ENCODE assay signal across 8 cellular contexts in the genomic region with DNA sequence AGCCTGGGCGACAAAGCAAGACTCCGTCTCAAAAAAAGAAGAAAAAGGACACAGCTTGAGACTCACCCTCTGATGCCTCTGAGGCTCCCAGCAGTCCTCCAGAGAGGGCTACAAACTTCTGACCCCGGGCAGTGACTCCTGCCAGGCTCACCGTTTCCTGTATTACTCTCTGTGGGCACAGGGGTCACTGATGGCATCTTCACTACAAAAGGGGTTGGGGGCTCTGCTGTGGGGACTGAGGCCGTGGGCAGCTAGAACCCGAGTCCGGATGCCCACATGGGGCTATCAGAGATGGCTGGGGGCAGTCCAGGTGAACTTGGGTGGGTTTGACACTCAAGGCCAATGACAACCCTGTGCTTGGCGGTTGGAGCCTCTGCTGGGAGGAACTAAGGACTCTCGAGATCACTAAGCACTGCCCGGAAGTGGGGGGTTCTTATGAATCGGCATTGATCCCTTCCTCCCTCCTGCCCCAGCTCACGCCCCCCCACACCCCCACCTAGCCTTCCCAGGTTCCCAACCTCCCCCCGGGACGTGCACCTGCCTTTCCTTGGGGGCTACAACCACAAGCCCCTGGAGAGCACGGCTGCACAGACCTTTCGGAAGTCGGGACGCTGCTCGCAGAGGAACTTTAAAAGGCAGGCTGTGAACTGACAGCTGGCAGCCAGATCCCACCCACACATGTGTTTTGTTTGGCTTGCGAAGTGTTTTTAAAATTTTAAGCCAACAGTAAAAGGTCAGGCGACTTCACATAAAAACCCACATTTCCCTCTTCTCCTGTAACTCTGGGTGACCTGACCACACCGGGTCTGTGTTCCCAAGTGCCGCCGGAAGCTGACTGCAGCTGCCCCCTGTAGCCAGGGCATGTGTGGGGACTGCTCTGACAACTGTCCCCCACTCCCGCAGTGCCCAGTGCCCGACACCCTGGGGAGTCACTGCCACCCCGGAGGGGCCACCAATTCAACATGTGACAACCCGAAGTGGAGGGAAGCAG. TPM values are rescaled to one million over a fixed set of nuclear protein-coding genes. Genes with fewer than 3 reads are reported as not detected.
A peak's percentile ranks its signal among the peaks of the same experiment; 100 is the strongest.
DNase-seq lines count a peak whose midpoint lies in the region; ATAC-seq and TF ChIP-seq lines count a peak whose summit lies in the region.

No MANE protein-coding gene starts in this region.

- no peak for TF ChIP-seq CTCF in RWPE1 (conservative IDR thresholded peaks at IDR 0.05; ENCODE audit: low read depth)
- TF ChIP-seq CTCF in fibroblast of villous mesenchyme (IDR thresholded peaks at IDR 0.05; ENCODE audit: insufficient read depth, low read depth, low read length) = no peak

- peak; percentile 64 to 72 for DNase-seq in NOMO-1 (lab: John Stamatoyannopoulos, UW; ENCODE audit: unreplicated experiment in 2 of 2)
- DNase-seq in NOMO-1 treated with dmso at 0.1 percent for 144 hours (lab: John Stamatoyannopoulos, UW; ENCODE audit: unreplicated experiment) = no peak
- no peak for DNase-seq in RWPE1 (ENCODE audit: low spot score)
- peak; percentile 83 for DNase-seq in fibroblast of villous mesenchyme (ENCODE audit: low read depth)
- DNase-seq in smooth muscle cell of the brain vasculature (ENCODE audit: low read depth, low spot score) = peak; percentile 55
- no peak for DNase-seq in NCI-H345 treated with DMSO at 0.1 percent for 48 hours (lab: John Stamatoyannopoulos, UW; ENCODE audit: unreplicated experiment)
- DNase-seq in effector CD4-positive, alpha-beta T cell = no peak

- no peak for ATAC-seq in GM21390 (IDR thresholded peaks at IDR 0.05; ENCODE audit: unreplicated experiment)

- POLR2A ChIA-PET in RWPE1 (lab: Yijun Ruan, JAX; ENCODE audit: low non-redundant PET) = no interaction called here

- CTCF ChIA-PET in RWPE1 (lab: Yijun Ruan, JAX) = interaction anchor here (0.6 to 6.0 kb wide), 2 partner anchors 18 to 84 kb away, joined by 3 to 47 read pairs; no protein-coding TSS in a partner anchor

- peak overlapping the region; percentile 44 for H3K27ac ChIP-seq in RWPE1

- peak overlapping the region; percentile 32 for H3K4me3 ChIP-seq in fibroblast of villous mesenchyme (ENCODE audit: low read depth, low read length)

RNA-seq across cellular contexts. Expression of gene RALGDS, which starts 5.0 kb away (rescaled TPM):
- 13.8 and 17.4 TPM in 2 replicates for total RNA-seq in fibroblast of villous mesenchyme

RNA-seq across cellular contexts. Expression of gene GBGT1, which starts 37.7 kb away (rescaled TPM):
- total RNA-seq in fibroblast of villous mesenchyme = 4.7 and 5.8 TPM in 2 replicates

Comparison
In these comparisons a context has a peak if more than half of its experiments do, and no peak if none do; other contexts are left out.
1. DNase-seq: peak in NOMO-1 (2 of 2), fibroblast of villous mesenchyme (single experiment) and smooth muscle cell of the brain vasculature (single experiment); none in NOMO-1 treated with dmso at 0.1 percent for 144 hours (single experiment), RWPE1 (single experiment), NCI-H345 treated with DMSO at 0.1 percent for 48 hours (single experiment) and effector CD4-positive, alpha-beta T cell (single experiment).